19 cellular contexts compared by ENCODE assay signal in genomic region chr12:130849561-130850417, GRCh38. TPM values are rescaled to one million over a fixed set of nuclear protein-coding genes. Genes with fewer than 3 reads are reported as not detected.
DNase-seq lines count a peak whose midpoint lies in the region; ATAC-seq and TF ChIP-seq lines count a peak whose summit lies in the region.
"Had no signal": no experiment of that assay in that cellular context is flagged by ENCODE, and none has a peak within 500 bp of the region (broad histone marks: within the 10 kb centered on the region; RNA-seq: fewer than 3 reads in every experiment).

No MANE protein-coding gene starts in this region.

- peak overlapping the region; percentile 57 for H3K27ac Mint-ChIP-seq in Calu3 (ENCODE audit: unreplicated experiment)
- peak overlapping the region; percentile 9 for H3K27ac Mint-ChIP-seq in neural crest cell (ENCODE audit: unreplicated experiment)
- H3K27ac Mint-ChIP-seq in immature natural killer cell: no peak overlapping the region
- H3K27ac Mint-ChIP-seq in chondrocyte (ENCODE audit: unreplicated experiment): no peak overlapping the region
- H3K27ac Mint-ChIP-seq: activated CD8-positive, alpha-beta T cell treated with anti-CD3 and anti-CD28 coated beads, Interleukin-2, amount 10 ng/mL, durations not matched to agents 7 days and 5 days; activated T-helper 1 cell treated with anti-CD3 and anti-CD28 coated beads, Interleukin-12 subunit alpha, Interleukin-12 subunit beta, Interleukin-2, Interleukin-4 antibody, amounts not matched to agents 30 ng/mL and 10 ng/mL and 1 ng/mL, durations not matched to agents 14 hours and 24 hours and 36 hours; natural killer cell treated with Interleukin-12 subunit alpha and Interleukin-12 subunit beta and Interleukin-15 and Interleukin-18, amount 100 ng/mL, for 72 hours had no signal

- no peak for ATAC-seq in HG03159 (IDR thresholded peaks at IDR 0.05; ENCODE audit: unreplicated experiment)
- ATAC-seq: activated CD8-positive, alpha-beta T cell treated with anti-CD3 and anti-CD28 coated beads, Interleukin-2, amount 10 ng/mL, durations not matched to agents 7 days and 5 days; natural killer cell treated with Interleukin-12 subunit alpha and Interleukin-12 subunit beta and Interleukin-15 and Interleukin-18, amount 100 ng/mL, for 72 hours; Right ventricle myocardium inferior had no signal

- H3K9me3 Mint-ChIP-seq in Calu3 (ENCODE audit: low read depth, unreplicated experiment) (no peaks in the 10 kb centered on the region), neural crest cell (peaks cover 3% of the 10 kb centered on the region), immature natural killer cell (no peaks in the 10 kb centered on the region), chondrocyte (ENCODE audit: low read depth) (no peaks in the 10 kb centered on the region)
- H3K9me3 Mint-ChIP-seq: activated T-helper 1 cell treated with anti-CD3 and anti-CD28 coated beads, Interleukin-12 subunit alpha, Interleukin-12 subunit beta, Interleukin-2, Interleukin-4 antibody, amounts not matched to agents 30 ng/mL and 10 ng/mL and 1 ng/mL, durations not matched to agents 14 hours and 24 hours and 36 hours; natural killer cell treated with Interleukin-12 subunit alpha and Interleukin-12 subunit beta and Interleukin-15 and Interleukin-18, amount 100 ng/mL, for 72 hours had no signal

- peak overlapping the region; percentile 81 for H3K27ac ChIP-seq in hepatocyte
- H3K27ac ChIP-seq: cardiac muscle cell had no signal

- H3K4me2 ChIP-seq in hepatocyte: peak overlapping the region; percentile 38

- H3K4me1 ChIP-seq in hepatocyte (ENCODE audit: insufficient read depth): no peaks in the 10 kb centered on the region

- DNase-seq in Calu3: peak; percentile 68
- DNase-seq in LoVo (ENCODE audit: low spot score): peak; percentile 59
- peak; percentile 70 for DNase-seq in hepatocyte (ENCODE audit: low spot score)
- no peak for DNase-seq in neural crest cell (ENCODE audit: low read depth, low spot score)
- DNase-seq in immature natural killer cell: no peak
- DNase-seq in inferior parietal cortex (ENCODE audit: extremely low spot score): no peak
- DNase-seq in chondrocyte (ENCODE audit: low spot score): no peak
- DNase-seq: activated CD8-positive, alpha-beta T cell treated with anti-CD3 and anti-CD28 coated beads, Interleukin-2, amount 10 ng/mL, durations not matched to agents 7 days and 5 days; COR-L47; effector memory CD4-positive, alpha-beta T cell; Karpas-422; NK-92 treated with Interleukin-12 subunit alpha and Interleukin-12 subunit beta, amount 100 ng/mL, for 24 hours; stimulated activated CD4-positive, alpha-beta T cell treated with anti-CD3 and anti-CD28 coated beads, Interleukin-2, amount 100 ng/mL, for 24 hours had no signal

- no peaks in the 10 kb centered on the region for H3K79me2 ChIP-seq in hepatocyte

- H3K4me3 Mint-ChIP-seq in Calu3 (ENCODE audit: low read depth, unreplicated experiment) (peak overlapping the region; percentile 33), neural crest cell (no peak overlapping the region), immature natural killer cell (no peak overlapping the region), chondrocyte (ENCODE audit: unreplicated experiment) (no peak overlapping the region)
- H3K4me3 Mint-ChIP-seq: activated CD8-positive, alpha-beta T cell treated with anti-CD3 and anti-CD28 coated beads, Interleukin-2, amount 10 ng/mL, durations not matched to agents 7 days and 5 days; activated T-helper 1 cell treated with anti-CD3 and anti-CD28 coated beads, Interleukin-12 subunit alpha, Interleukin-12 subunit beta, Interleukin-2, Interleukin-4 antibody, amounts not matched to agents 30 ng/mL and 10 ng/mL and 1 ng/mL, durations not matched to agents 14 hours and 24 hours and 36 hours; natural killer cell treated with Interleukin-12 subunit alpha and Interleukin-12 subunit beta and Interleukin-15 and Interleukin-18, amount 100 ng/mL, for 72 hours had no signal

- H2AFZ ChIP-seq in hepatocyte: no peak overlapping the region

- no peaks in the 10 kb centered on the region for H3K27me3 ChIP-seq in hepatocyte
- H3K27me3 ChIP-seq: cardiac muscle cell had no signal

- H3K4me1 Mint-ChIP-seq in Calu3 (ENCODE audit: low read depth, unreplicated experiment): peaks cover 36% of the 10 kb centered on the region
- peaks cover 30% of the 10 kb centered on the region for H3K4me1 Mint-ChIP-seq in neural crest cell
- H3K4me1 Mint-ChIP-seq in immature natural killer cell: no peaks in the 10 kb centered on the region
- H3K4me1 Mint-ChIP-seq in chondrocyte (ENCODE audit: low read depth): peaks cover 20% of the 10 kb centered on the region

- no peaks in the 10 kb centered on the region for H3K36me3 ChIP-seq in hepatocyte (replicated peaks; ENCODE audit: insufficient read depth, low read depth)
- H3K36me3 ChIP-seq: cardiac muscle cell had no signal

- intact Hi-C loops in Calu3 (cut with micrococcal nuclease; ENCODE audit: unreplicated experiment): loop anchor here (2.0 kb wide), 1 partner anchor 21 kb away; no protein-coding TSS in a partner anchor

- H3K4me3 ChIP-seq in hepatocyte: no peak overlapping the region
- H3K4me3 ChIP-seq: cardiac muscle cell, lung had no signal

- 39% methylated on average over 7 of the region's 7 CpGs for WGBS in hepatocyte (ENCODE audit: low lambda C conversion rate, missing lambda C conversion rate)

- CTCF ChIA-PET in Calu3 (lab: Charles Lee): interaction anchor here (0.6 to 1.7 kb wide), 7 partner anchors 12 to 766 kb away, joined by 3 to 9 read pairs (median 3); partner anchors contain the start of gene RIMBP2

- no peaks in the 10 kb centered on the region for H3K9me2 ChIP-seq in hepatocyte (replicated peaks; ENCODE audit: insufficient read depth)

- H3K36me3 Mint-ChIP-seq in Calu3 (ENCODE audit: insufficient read depth, unreplicated experiment) (peaks cover 17% of the 10 kb centered on the region), neural crest cell (ENCODE audit: low read depth) (no peaks in the 10 kb centered on the region), immature natural killer cell (no peaks in the 10 kb centered on the region), chondrocyte (ENCODE audit: low read depth) (no peaks in the 10 kb centered on the region)
- H3K36me3 Mint-ChIP-seq: natural killer cell treated with Interleukin-12 subunit alpha and Interleukin-12 subunit beta and Interleukin-15 and Interleukin-18, amount 100 ng/mL, for 72 hours had no signal

- H4K20me1 ChIP-seq in hepatocyte (ENCODE audit: insufficient read depth, poor library complexity, severe bottlenecking): no peaks in the 10 kb centered on the region

- BruUV-seq in Calu3 (replicated peaks; lab: Mats Ljungman, UMichigan): no TSS peak

- TF ChIP-seq CTCF in Calu3 (IDR thresholded peaks at IDR 0.05; ENCODE audit: unreplicated experiment) (no peak), hepatocyte (IDR thresholded peaks at IDR 0.05; ENCODE audit: poor library complexity) (no peak), neural crest cell (conservative IDR thresholded peaks at IDR 0.05) (no peak), chondrocyte (IDR thresholded peaks at IDR 0.05) (no peak)

- no peaks in the 10 kb centered on the region for H3K9me3 ChIP-seq in hepatocyte (ENCODE audit: low read depth)

- no peaks in the 10 kb centered on the region for H3K27me3 Mint-ChIP-seq in Calu3 (ENCODE audit: unreplicated experiment)
- H3K27me3 Mint-ChIP-seq in neural crest cell (ENCODE audit: low read depth): peaks cover 20% of the 10 kb centered on the region
- H3K27me3 Mint-ChIP-seq in immature natural killer cell (ENCODE audit: low read depth in 3 of 3): peaks cover 4 to 13% (median 13%) of the 10 kb centered on the region in 3 donors
- H3K27me3 Mint-ChIP-seq in chondrocyte (ENCODE audit: low read depth): peaks cover 8% of the 10 kb centered on the region

RNA-seq across cellular contexts. Expression of gene STX2, which starts 10.7 kb away (rescaled TPM):
- total RNA-seq in Calu3 (2022) (21.0 and 26.7 TPM in 2 replicates), hepatocyte (16.9 and 23.1 TPM in 2 replicates), neural crest cell (31.0 and 32.7 TPM in 2 replicates), chondrocyte (28.4 to 42.6 TPM (median 40.4 TPM) in 3 replicates)
- polyA plus RNA-seq in hepatocyte (12.4 and 15.8 TPM in 2 replicates), immature natural killer cell (1 to 10 TPM; 3.3 to 5.8 (median 3.6) TPM)

RNA-seq across cellular contexts. Expression of gene RAN, which starts 22.1 kb away (rescaled TPM):
- total RNA-seq in Calu3 (2022): 1,463 and 1,538 TPM in 2 replicates
- total RNA-seq in hepatocyte: 292 and 300 TPM in 2 replicates
- polyA plus RNA-seq in hepatocyte: 660 and 673 TPM in 2 replicates
- 1,593 and 1,610 TPM in 2 replicates for total RNA-seq in neural crest cell
- polyA plus RNA-seq in immature natural killer cell: 100 to 1,000 TPM; 428 to 585 (median 478) TPM
- total RNA-seq in chondrocyte: 509 to 544 TPM (median 519 TPM) in 3 replicates

Comparison
In these comparisons a context has a peak if more than half of its experiments do, and no peak if none do; other contexts are left out.
1. DNase-seq: peak in Calu3 (single experiment), LoVo (single experiment) and hepatocyte (single experiment); none in neural crest cell (single experiment), immature natural killer cell (0 of 3), inferior parietal cortex (single experiment) and chondrocyte (single experiment).
2. H3K27ac Mint-ChIP-seq: peak in Calu3 (single experiment) and neural crest cell (single experiment); none in immature natural killer cell (0 of 6) and chondrocyte (single experiment).